In the genomic region with DNA sequence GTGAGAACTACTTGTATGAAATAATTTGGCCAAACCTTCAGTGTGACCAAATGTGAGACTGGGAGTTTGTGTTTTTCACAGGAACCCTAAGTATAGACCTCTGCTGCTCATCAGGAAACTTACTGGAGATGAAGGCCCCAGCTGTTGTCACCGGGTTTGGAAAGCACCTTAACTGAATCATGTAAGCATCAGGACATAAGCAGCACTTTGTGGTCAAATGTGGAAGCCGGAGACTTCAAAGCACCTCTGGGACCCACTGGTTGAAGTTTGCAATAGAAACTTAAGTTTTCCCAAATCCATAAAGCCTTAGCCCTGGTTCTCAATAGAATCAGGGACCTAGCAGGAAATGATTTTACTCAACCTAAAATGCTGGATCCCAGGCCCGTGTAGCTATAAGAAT, we compare ENCODE assay signal across 24 cellular contexts. TPM values are rescaled to one million over a fixed set of nuclear protein-coding genes. Genes with fewer than 3 reads are reported as not detected.
DNase-seq lines count a peak whose midpoint lies in the region; ATAC-seq and TF ChIP-seq lines count a peak whose summit lies in the region.
"Had no signal": no experiment of that assay in that cellular context is flagged by ENCODE, and none has a peak within 500 bp of the region (broad histone marks: within the 10 kb centered on the region; RNA-seq: fewer than 3 reads in every experiment).

No MANE protein-coding gene starts in this region.

- intact Hi-C loops in activated CD4-positive, alpha-beta memory T cell treated with anti-CD3 and anti-CD28 coated beads for 36 hours (cut with micrococcal nuclease) = loop anchor here (10.0 kb wide), 1 partner anchor 275 kb away; a partner anchor contains a TSS
- intact Hi-C loops in Caco-2 (cut with micrococcal nuclease; ENCODE audit: unreplicated experiment) = loop anchor here (1.0 kb wide), 1 partner anchor 120 kb away; no protein-coding TSS in a partner anchor

- peak overlapping the region; percentile 86 for H3K27ac ChIP-seq in MM.1S (ENCODE audit: low read length)
- peak overlapping the region; percentile 5 for H3K27ac ChIP-seq in osteoblast (ENCODE audit: low read depth, low read length)
- no peak overlapping the region for H3K27ac ChIP-seq in endodermal cell (ENCODE audit: low read depth, low read length)
- H3K27ac ChIP-seq: brain microvascular endothelial cell, C4-2B had no signal

- H3K27ac Mint-ChIP-seq in activated CD4-positive, alpha-beta memory T cell treated with anti-CD3 and anti-CD28 coated beads for 36 hours = peak overlapping the region; percentile 81
- H3K27ac Mint-ChIP-seq in activated CD4-positive, alpha-beta memory T cell treated with anti-CD3 and anti-CD28 coated beads, Interleukin-2, amount 10 ng/mL, durations not matched to agents 7 days and 5 days = no peak overlapping the region
- H3K27ac Mint-ChIP-seq in Caco-2 (ENCODE audit: unreplicated experiment) (no peak overlapping the region), endodermal cell (no peak overlapping the region)
- H3K27ac Mint-ChIP-seq: activated naive CD8-positive, alpha-beta T cell treated with anti-CD3 and anti-CD28 coated beads, Interleukin-2, amount 10 ng/mL, durations not matched to agents 7 days and 5 days; nephron; progenitor cell of endocrine pancreas had no signal

- no peaks in the 10 kb centered on the region for H3K9me2 ChIP-seq in MM.1S (replicated peaks; ENCODE audit: insufficient read depth, low read length)

- H3K9me3 ChIP-seq in Caco-2 (no peaks in the 10 kb centered on the region), MM.1S (replicated peaks; ENCODE audit: insufficient read depth, low read length) (no peaks in the 10 kb centered on the region), osteoblast (ENCODE audit: low read depth, low read length) (no peaks in the 10 kb centered on the region), endodermal cell (ENCODE audit: control insufficient read depth, low read length) (no peaks in the 10 kb centered on the region)
- H3K9me3 ChIP-seq: thyroid gland had no signal

- no peaks in the 10 kb centered on the region for H3K79me2 ChIP-seq in MM.1S (ENCODE audit: low read length)
- H3K79me2 ChIP-seq in osteoblast (ENCODE audit: insufficient read depth, low read length) = no peaks in the 10 kb centered on the region

- peak overlapping the region; percentile 43; the same call in 1 of the 2 replicates for H3K4me2 ChIP-seq in MM.1S (ENCODE audit: low read depth, low read length)
- H3K4me2 ChIP-seq in osteoblast (ENCODE audit: insufficient read depth, low read length) = no peak overlapping the region
- H3K4me2 ChIP-seq: smooth muscle cell had no signal

- CTCF ChIA-PET in activated CD4-positive, alpha-beta memory T cell treated with anti-CD3 and anti-CD28 coated beads for 36 hours (lab: Charles Lee) = interaction anchor here (1.7 kb wide), 1 partner anchor 179 kb away, joined by 3 read pairs; a partner anchor contains a TSS
- CTCF ChIA-PET in activated CD4-positive, alpha-beta memory T cell treated with anti-CD3 and anti-CD28 coated beads, Interleukin-2, amount 10 ng/mL, durations not matched to agents 7 days and 5 days (lab: Charles Lee) = interaction anchor here (2.0 kb wide), 1 partner anchor 14 kb away, joined by 5 read pairs; a partner anchor contains a TSS
- CTCF ChIA-PET in Caco-2 (lab: Charles Lee) = no interaction called here

- no peak overlapping the region for H3K4me3 Mint-ChIP-seq in activated CD4-positive, alpha-beta memory T cell treated with anti-CD3 and anti-CD28 coated beads for 36 hours
- no peak overlapping the region for H3K4me3 Mint-ChIP-seq in activated CD4-positive, alpha-beta memory T cell treated with anti-CD3 and anti-CD28 coated beads, Interleukin-2, amount 10 ng/mL, durations not matched to agents 7 days and 5 days
- no peak overlapping the region for H3K4me3 Mint-ChIP-seq in Caco-2 (ENCODE audit: unreplicated experiment)
- no peak overlapping the region for H3K4me3 Mint-ChIP-seq in endodermal cell
- H3K4me3 Mint-ChIP-seq: activated CD8-positive, alpha-beta memory T cell treated with anti-CD3 and anti-CD28 coated beads, Interleukin-2, amount 10 ng/mL, durations not matched to agents 7 days and 5 days; activated naive CD8-positive, alpha-beta T cell treated with anti-CD3 and anti-CD28 coated beads, Interleukin-2, amount 10 ng/mL, durations not matched to agents 7 days and 5 days; nephron had no signal

- 99 to 100% methylated on average over 3 of the region's 3 CpGs for WGBS in endodermal cell (ENCODE audit: insufficient coverage in 1 of 2, insufficient read length in 1 of 2), 2 experiments

- POLR2A ChIA-PET in activated CD4-positive, alpha-beta memory T cell treated with anti-CD3 and anti-CD28 coated beads for 36 hours (lab: Charles Lee) = interaction anchor here (1.1 kb wide), 1 partner anchor 14 kb away, joined by 4 read pairs; no protein-coding TSS in a partner anchor
- POLR2A ChIA-PET in activated CD4-positive, alpha-beta memory T cell treated with anti-CD3 and anti-CD28 coated beads, Interleukin-2, amount 10 ng/mL, durations not matched to agents 7 days and 5 days (lab: Charles Lee) = interaction anchor here (1.4 kb wide), 1 partner anchor 14 kb away, joined by 7 read pairs; a partner anchor contains a TSS
- POLR2A ChIA-PET in Caco-2 (lab: Charles Lee) = no interaction called here

- H3F3A ChIP-seq in MM.1S (ENCODE audit: insufficient read depth, low read length) = peaks cover 13% of the 10 kb centered on the region

- TF ChIP-seq CTCF in Caco-2 (IDR thresholded peaks at IDR 0.05; ENCODE audit: insufficient read depth in 1 of 2, low read depth in 1 of 2, low read length in 1 of 2, severe bottlenecking in 1 of 2, unreplicated experiment in 1 of 2) = no peak
- no peak for TF ChIP-seq CTCF in MM.1S (IDR thresholded peaks at IDR 0.05; ENCODE audit: low read length)
- no peak for TF ChIP-seq CTCF in osteoblast (IDR thresholded peaks at IDR 0.05; ENCODE audit: extremely low read depth, low read depth, low read length)
- TF ChIP-seq CTCF in endodermal cell (conservative IDR thresholded peaks at IDR 0.05) = no peak

- no peak overlapping the region for H3K4me3 ChIP-seq in Caco-2 (ENCODE audit: low read depth, low read length)
- no peak overlapping the region for H3K4me3 ChIP-seq in MM.1S (ENCODE audit: low read length)
- no peak overlapping the region for H3K4me3 ChIP-seq in osteoblast (ENCODE audit: insufficient read depth, low read length)
- H3K4me3 ChIP-seq in endodermal cell (ENCODE audit: low read length) = no peak overlapping the region
- H3K4me3 ChIP-seq: smooth muscle cell, thyroid gland had no signal

- H4K20me1 ChIP-seq in MM.1S (ENCODE audit: insufficient read depth, low read length) (no peaks in the 10 kb centered on the region), osteoblast (ENCODE audit: insufficient read depth, low read length) (no peaks in the 10 kb centered on the region)

- H3K36me3 ChIP-seq in Caco-2 (ENCODE audit: control insufficient read depth, insufficient read depth, low read length) (peaks cover 1% of the 10 kb centered on the region; the same call in 1 of the 2 replicates), MM.1S (replicated peaks; ENCODE audit: insufficient read depth, low read length) (no peaks in the 10 kb centered on the region), osteoblast (ENCODE audit: insufficient read depth, low read length) (peaks cover 69% of the 10 kb centered on the region), endodermal cell (ENCODE audit: control insufficient read depth, insufficient read depth, low read length) (peaks cover 91% of the 10 kb centered on the region)

- H3K9me3 Mint-ChIP-seq in activated CD4-positive, alpha-beta memory T cell treated with anti-CD3 and anti-CD28 coated beads for 36 hours = no peaks in the 10 kb centered on the region
- H3K9me3 Mint-ChIP-seq in activated CD4-positive, alpha-beta memory T cell treated with anti-CD3 and anti-CD28 coated beads, Interleukin-2, amount 10 ng/mL, durations not matched to agents 7 days and 5 days = no peaks in the 10 kb centered on the region
- H3K9me3 Mint-ChIP-seq in Caco-2 (ENCODE audit: unreplicated experiment) = no peaks in the 10 kb centered on the region
- H3K9me3 Mint-ChIP-seq in endodermal cell = no peaks in the 10 kb centered on the region
- H3K9me3 Mint-ChIP-seq: activated naive CD8-positive, alpha-beta T cell treated with anti-CD3 and anti-CD28 coated beads, Interleukin-2, amount 10 ng/mL, durations not matched to agents 7 days and 5 days; nephron had no signal

- H3K36me3 Mint-ChIP-seq in activated CD4-positive, alpha-beta memory T cell treated with anti-CD3 and anti-CD28 coated beads for 36 hours = peaks cover 53% of the 10 kb centered on the region
- H3K36me3 Mint-ChIP-seq in activated CD4-positive, alpha-beta memory T cell treated with anti-CD3 and anti-CD28 coated beads, Interleukin-2, amount 10 ng/mL, durations not matched to agents 7 days and 5 days (ENCODE audit: low read depth) = peaks cover 57% of the 10 kb centered on the region
- H3K36me3 Mint-ChIP-seq in Caco-2 (ENCODE audit: insufficient read depth, unreplicated experiment) = peaks cover 82% of the 10 kb centered on the region
- H3K36me3 Mint-ChIP-seq in endodermal cell (ENCODE audit: low read depth) = peaks cover 65% of the 10 kb centered on the region

- no peaks in the 10 kb centered on the region for H3K27me3 Mint-ChIP-seq in activated CD4-positive, alpha-beta memory T cell treated with anti-CD3 and anti-CD28 coated beads for 36 hours
- no peaks in the 10 kb centered on the region for H3K27me3 Mint-ChIP-seq in activated CD4-positive, alpha-beta memory T cell treated with anti-CD3 and anti-CD28 coated beads, Interleukin-2, amount 10 ng/mL, durations not matched to agents 7 days and 5 days
- no peaks in the 10 kb centered on the region for H3K27me3 Mint-ChIP-seq in Caco-2 (ENCODE audit: insufficient read depth, unreplicated experiment)
- H3K27me3 Mint-ChIP-seq in endodermal cell (ENCODE audit: insufficient read depth) = no peaks in the 10 kb centered on the region
- H3K27me3 Mint-ChIP-seq: activated CD8-positive, alpha-beta memory T cell treated with anti-CD3 and anti-CD28 coated beads, Interleukin-2, amount 10 ng/mL, durations not matched to agents 7 days and 5 days; activated naive CD8-positive, alpha-beta T cell treated with anti-CD3 and anti-CD28 coated beads, Interleukin-2, amount 10 ng/mL, durations not matched to agents 7 days and 5 days; progenitor cell of endocrine pancreas had no signal

- ATAC-seq in SK-N-SH treated with all-trans-retinoic acid at 6 μM for 48 hours = no peak
- ATAC-seq: activated CD8-positive, alpha-beta memory T cell treated with anti-CD3 and anti-CD28 coated beads, Interleukin-2, amount 10 ng/mL, durations not matched to agents 7 days and 5 days had no signal

- H2AFZ ChIP-seq in MM.1S (ENCODE audit: low read length) (no peak overlapping the region), osteoblast (ENCODE audit: low read length) (no peak overlapping the region)

- TSS peak; percentile 9 for BruUV-seq in Caco-2 (replicated peaks; lab: Mats Ljungman, UMichigan)

- peak overlapping the region; percentile 11; the same call in 1 of the 2 replicates for H3K9ac ChIP-seq in MM.1S (ENCODE audit: low read length)
- no peak overlapping the region for H3K9ac ChIP-seq in endodermal cell (ENCODE audit: extremely low read depth, low read length, poor library complexity, severe bottlenecking)

- H3K27me3 ChIP-seq in Caco-2 (replicated peaks; ENCODE audit: control insufficient read depth, insufficient read depth, low read length) (no peaks in the 10 kb centered on the region), MM.1S (replicated peaks; ENCODE audit: insufficient read depth, low read length) (no peaks in the 10 kb centered on the region), osteoblast (ENCODE audit: insufficient read depth, low read length) (no peaks in the 10 kb centered on the region), endodermal cell (ENCODE audit: control insufficient read depth, insufficient read depth, low read length, poor library complexity, severe bottlenecking) (no peaks in the 10 kb centered on the region)
- H3K27me3 ChIP-seq: brain microvascular endothelial cell, thyroid gland had no signal

- H3K4me1 Mint-ChIP-seq in activated CD4-positive, alpha-beta memory T cell treated with anti-CD3 and anti-CD28 coated beads for 36 hours (ENCODE audit: low read depth) = peaks cover 33% of the 10 kb centered on the region
- peaks cover 31% of the 10 kb centered on the region for H3K4me1 Mint-ChIP-seq in activated CD4-positive, alpha-beta memory T cell treated with anti-CD3 and anti-CD28 coated beads, Interleukin-2, amount 10 ng/mL, durations not matched to agents 7 days and 5 days
- H3K4me1 Mint-ChIP-seq in Caco-2 (ENCODE audit: low read depth, unreplicated experiment) (no peaks in the 10 kb centered on the region), endodermal cell (peaks cover 19% of the 10 kb centered on the region)
- H3K4me1 Mint-ChIP-seq: nephron had no signal

- peak; percentile 54 for DNase-seq in activated CD4-positive, alpha-beta memory T cell treated with anti-CD3 and anti-CD28 coated beads for 36 hours
- DNase-seq in activated CD4-positive, alpha-beta memory T cell treated with anti-CD3 and anti-CD28 coated beads, Interleukin-2, amount 10 ng/mL, durations not matched to agents 7 days and 5 days = no peak
- no peak for DNase-seq in Caco-2
- peak; percentile 86 for DNase-seq in MM.1S
- DNase-seq in osteoblast (ENCODE audit: insufficient read length, low spot score, missing footprints) = no peak
- no peak for DNase-seq in COR-L47 (lab: John Stamatoyannopoulos, UW)
- no peak for DNase-seq in endodermal cell
- DNase-seq: activated CD8-positive, alpha-beta memory T cell treated with anti-CD3 and anti-CD28 coated beads, Interleukin-2, amount 10 ng/mL, durations not matched to agents 7 days and 5 days; activated naive CD8-positive, alpha-beta T cell treated with anti-CD3 and anti-CD28 coated beads, Interleukin-2, amount 10 ng/mL, durations not matched to agents 7 days and 5 days; brain microvascular endothelial cell; DMS53; foreskin fibroblast; hippocampal formation; KG1; kidney glomerular epithelial cell; NCI-H1048; NCI-H2081 treated with DMSO at 0.1 percent for 48 hours; NCI-H510A; thyroid gland had no signal

- no peaks in the 10 kb centered on the region; the same call in 1 of the 2 replicates for H3K4me1 ChIP-seq in Caco-2
- H3K4me1 ChIP-seq in MM.1S (ENCODE audit: low read length) = peaks cover 32% of the 10 kb centered on the region
- peaks cover 33% of the 10 kb centered on the region for H3K4me1 ChIP-seq in osteoblast (ENCODE audit: insufficient read depth, low read length)
- H3K4me1 ChIP-seq in endodermal cell (ENCODE audit: control insufficient read depth, insufficient read depth, low read length) = peaks cover 14% of the 10 kb centered on the region

RNA-seq across cellular contexts. Expression of a gene that starts 14.3 kb away (rescaled TPM):
- 10 to 100 TPM; 18.1 to 18.6 TPM for total RNA-seq in activated CD4-positive, alpha-beta memory T cell treated with anti-CD3 and anti-CD28 coated beads for 36 hours
- total RNA-seq in activated CD4-positive, alpha-beta memory T cell treated with anti-CD3 and anti-CD28 coated beads, Interleukin-2, amount 10 ng/mL, durations not matched to agents 7 days and 5 days = 10 to 100 TPM; 15.5 to 16.6 TPM
- total RNA-seq in Caco-2 (2022) = 53.9 and 54.6 TPM in 2 replicates
- total RNA-seq in osteoblast = 12.1 and 12.7 TPM in 2 replicates
- 10 to 100 TPM; 18.3 to 19.4 TPM for total RNA-seq in endodermal cell
- 8.7 TPM for polyA plus RNA-seq in endodermal cell (2013, experiment 1 of 2)
- 7.1 TPM for polyA plus RNA-seq in endodermal cell (2013, experiment 2 of 2)

RNA-seq across cellular contexts. Expression of a gene that starts 31.9 kb away (rescaled TPM):
- total RNA-seq in activated CD4-positive, alpha-beta memory T cell treated with anti-CD3 and anti-CD28 coated beads for 36 hours = 10 to 100 TPM; 57.3 to 58.6 TPM
- 10 to 100 TPM; 90.8 to 93.3 TPM for total RNA-seq in activated CD4-positive, alpha-beta memory T cell treated with anti-CD3 and anti-CD28 coated beads, Interleukin-2, amount 10 ng/mL, durations not matched to agents 7 days and 5 days
- total RNA-seq in Caco-2 (2022) (179 and 185 TPM in 2 replicates), osteoblast (167 and 191 TPM in 2 replicates), endodermal cell (10 to 100 TPM; 75.6 to 91.3 TPM)
- 60.3 TPM for polyA plus RNA-seq in endodermal cell (2013, experiment 1 of 2)
- polyA plus RNA-seq in endodermal cell (2013, experiment 2 of 2) = 61.1 TPM

Comparison
In these comparisons a context has a peak if more than half of its experiments do, and no peak if none do; other contexts are left out.
1. DNase-seq: peak in activated CD4-positive, alpha-beta memory T cell treated with anti-CD3 and anti-CD28 coated beads for 36 hours (single experiment) and MM.1S (single experiment); none in activated CD4-positive, alpha-beta memory T cell treated with anti-CD3 and anti-CD28 coated beads, Interleukin-2, amount 10 ng/mL, durations not matched to agents 7 days and 5 days (single experiment), Caco-2 (0 of 2), osteoblast (single experiment), COR-L47 (single experiment) and endodermal cell (single experiment).